In the genomic region with DNA sequence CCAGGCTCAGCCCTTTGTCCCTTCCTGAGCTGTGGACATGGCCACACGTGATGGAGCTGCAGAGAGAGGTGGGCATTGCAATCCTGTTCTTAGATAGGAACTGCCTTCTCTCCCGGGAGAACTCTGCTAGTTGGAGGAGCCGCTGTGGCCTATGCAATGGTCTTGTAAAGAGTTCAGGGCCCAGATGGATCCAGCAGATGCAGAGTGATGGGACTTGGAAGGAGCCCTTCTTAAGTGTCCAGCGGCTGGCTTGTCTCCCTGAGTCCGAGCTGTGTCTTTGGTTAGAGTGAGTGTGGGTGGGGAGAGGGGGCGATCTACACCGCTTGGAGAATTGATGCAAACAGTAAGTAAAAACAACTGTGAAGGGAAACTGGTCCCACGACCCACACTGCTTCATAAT, we compare ENCODE assay signal across 19 cellular contexts.
DNase-seq lines count a peak whose midpoint lies in the region; ATAC-seq and TF ChIP-seq lines count a peak whose summit lies in the region.
"Had no signal": no experiment of that assay in that cellular context is flagged by ENCODE, and none has a peak within 500 bp of the region (broad histone marks: within the 10 kb centered on the region; RNA-seq: fewer than 3 reads in every experiment).

No MANE protein-coding gene starts in this region.

- TF ChIP-seq POLR2A in gastroesophageal sphincter (IDR thresholded peaks at IDR 0.05): no peak

- H3K27me3 ChIP-seq in gastroesophageal sphincter (no peaks in the 10 kb centered on the region), left ventricle myocardium inferior (ENCODE audit: low read depth) (peaks cover 4% of the 10 kb centered on the region), psoas muscle (ENCODE audit: insufficient read depth in 3 of 3, low read length in 2 of 3) (no peaks in the 10 kb centered on the region), upper lobe of right lung (no peaks in the 10 kb centered on the region)

- H3K9me3 ChIP-seq in gastroesophageal sphincter: no peaks in the 10 kb centered on the region
- H3K9me3 ChIP-seq in left ventricle myocardium inferior (replicated peaks): no peaks in the 10 kb centered on the region
- no peaks in the 10 kb centered on the region for H3K9me3 ChIP-seq in psoas muscle
- H3K9me3 ChIP-seq in upper lobe of right lung: no peaks in the 10 kb centered on the region

- TF ChIP-seq CTCF in gastroesophageal sphincter (IDR thresholded peaks at IDR 0.05) (no peak), left ventricle myocardium inferior (IDR thresholded peaks at IDR 0.05; ENCODE audit: borderline replicate concordance) (no peak), psoas muscle (IDR thresholded peaks at IDR 0.05) (no peak), upper lobe of right lung (IDR thresholded peaks at IDR 0.05) (no peak)

- H3K27ac ChIP-seq in gastroesophageal sphincter (no peak overlapping the region), left ventricle myocardium inferior (replicated peaks) (peak overlapping the region; percentile 79), psoas muscle (no peak overlapping the region), upper lobe of right lung (no peak overlapping the region)
- H3K27ac ChIP-seq: PC-9 had no signal

- ATAC-seq in gastroesophageal sphincter (peak; percentile 31), psoas muscle (peak in 2 of 4 donors; percentile 28 to 29), upper lobe of right lung (peak; percentile 12)
- ATAC-seq: K562 had no signal

- intact Hi-C loops in left ventricle myocardium inferior (cut with micrococcal nuclease) (loop anchor here (5.0 kb wide), 1 partner anchor 143 kb away; no protein-coding TSS in a partner anchor), psoas muscle (cut with DNase I) (loop anchor here (5.0 to 10.0 kb wide), 6 partner anchors 113 to 818 kb away; no protein-coding TSS in a partner anchor), upper lobe of right lung (cut with DNase I) (loop anchor here (5.0 kb wide), 1 partner anchor 138 kb away; no protein-coding TSS in a partner anchor)

- peaks cover 0 to 16% (median 6%) of the 10 kb centered on the region in 3 donors for H3K4me1 ChIP-seq in gastroesophageal sphincter
- peaks cover 19% of the 10 kb centered on the region for H3K4me1 ChIP-seq in left ventricle myocardium inferior
- H3K4me1 ChIP-seq in psoas muscle: no peaks in the 10 kb centered on the region
- H3K4me1 ChIP-seq in upper lobe of right lung: no peaks in the 10 kb centered on the region

- no peak overlapping the region for H3K4me3 ChIP-seq in gastroesophageal sphincter
- H3K4me3 ChIP-seq in left ventricle myocardium inferior: no peak overlapping the region
- no peak overlapping the region for H3K4me3 ChIP-seq in psoas muscle
- H3K4me3 ChIP-seq in upper lobe of right lung: no peak overlapping the region
- H3K4me3 ChIP-seq: K562, PC-9 had no signal

- 65% methylated on average over 3 of the region's 8 CpGs; no CpG with 5 or more reads in 1 of the 2 donors for WGBS in gastroesophageal sphincter (ENCODE audit: low coverage in 1 of 2), 2 donors
- WGBS in psoas muscle, 3 donors: 52 to 62% (median 53%) methylated on average over 7 to 8 of the region's 8 CpGs

- TF ChIP-seq EP300 in gastroesophageal sphincter (IDR thresholded peaks at IDR 0.05): no peak

- DNase-seq in left ventricle myocardium inferior: peak; percentile 52
- DNase-seq in psoas muscle: peak; percentile 33 to 54
- DNase-seq in upper lobe of right lung: no peak
- no peak for DNase-seq in cerebellar nuclear complex (lab: John Stamatoyannopoulos, UW)
- DNase-seq in mesenteric fat pad (ENCODE audit: low spot score): no peak
- DNase-seq in RKO (ENCODE audit: low spot score): no peak
- DNase-seq in glomerular visceral epithelial cell (ENCODE audit: extremely low spot score): no peak
- DNase-seq: Calu3; CD8-positive, alpha-beta memory T cell; GOT3; HCEC 1CT; NCI-H2029; NCI-H446 treated with DMSO at 0.1 percent for 48 hours; NCI-H82; RPMI8226; SHP77 treated with DMSO at 0.1 percent for 48 hours had no signal

- H3K36me3 ChIP-seq in gastroesophageal sphincter: no peaks in the 10 kb centered on the region
- H3K36me3 ChIP-seq in left ventricle myocardium inferior: no peaks in the 10 kb centered on the region
- no peaks in the 10 kb centered on the region for H3K36me3 ChIP-seq in psoas muscle (ENCODE audit: insufficient read depth in 1 of 2, low read depth in 1 of 2)
- no peaks in the 10 kb centered on the region for H3K36me3 ChIP-seq in upper lobe of right lung

Comparison
In these comparisons a context has a peak if more than half of its experiments do, and no peak if none do; other contexts are left out.
1. DNase-seq: peak in left ventricle myocardium inferior (single experiment) and psoas muscle (2 of 2); none in upper lobe of right lung (single experiment), cerebellar nuclear complex (0 of 2), mesenteric fat pad (single experiment), RKO (single experiment) and glomerular visceral epithelial cell (single experiment).